In genomic region chr1:178664278-178664677, GRCh38 we compare ENCODE assay signal across 10 cellular contexts.
DNase-seq lines count a peak whose midpoint lies in the region; ATAC-seq lines count a peak whose summit lies in the region.
"Had no signal": no experiment of that assay in that cellular context is flagged by ENCODE, and none has a peak within 500 bp of the region (broad histone marks: within the 10 kb centered on the region; RNA-seq: fewer than 3 reads in every experiment).

No MANE protein-coding gene starts in this region.

- peaks cover 5% of the 10 kb centered on the region for H3K36me3 Mint-ChIP-seq in stimulated activated memory B cell treated with anti-CD40 and anti-IgM and Interleukin-4, amounts not matched to agents 10 μg/mL and 1 μg/mL and 100 μg/mL, for 72 hours
- no peaks in the 10 kb centered on the region for H3K36me3 Mint-ChIP-seq in T-cell
- no peaks in the 10 kb centered on the region for H3K36me3 Mint-ChIP-seq in activated T-helper 2 cell treated with anti-CD3 and anti-CD28 coated beads, Interferon-gamma antibody, Interleukin-2, Interleukin-4, amounts not matched to agents 10 μg/mL and 5 μg/mL and 100 μg/mL, durations not matched to agents 14 hours and 24 hours and 36 hours (ENCODE audit: low read depth)

- ATAC-seq in GM19328 (IDR thresholded peaks at IDR 0.05; ENCODE audit: unreplicated experiment) (peak; percentile 77), HG02885 (IDR thresholded peaks at IDR 0.05; ENCODE audit: poor library complexity, unreplicated experiment) (peak; percentile 75), T-cell (replicated peaks in 1 of 4) (no peak)
- ATAC-seq in stimulated activated memory B cell treated with anti-CD40 and anti-IgM and Interleukin-4, amounts not matched to agents 10 μg/mL and 1 μg/mL and 100 μg/mL, for 72 hours: peak; percentile 93

- DNase-seq in MV-4-11 (lab: John Stamatoyannopoulos, UW): peak; percentile 84
- no peak for DNase-seq in T-cell
- no peak for DNase-seq in activated T-helper 2 cell treated with anti-CD3 and anti-CD28 coated beads, Interferon-gamma antibody, Interleukin-2, Interleukin-4, amounts not matched to agents 10 μg/mL and 5 μg/mL and 100 μg/mL, durations not matched to agents 14 hours and 24 hours and 36 hours (ENCODE audit: low spot score)
- no peak for DNase-seq in activated CD4-positive, CD25-positive, alpha-beta regulatory T cell treated with anti-CD3 and anti-CD28 coated beads, Interleukin-2, amount 50 U/mL, for 72 hours
- DNase-seq: NCI-H1417 treated with DMSO at 0.1 percent for 48 hours; stimulated activated CD4-positive, alpha-beta T cell treated with anti-CD3 and anti-CD28 coated beads, Interleukin-4, amount 100 ng/mL, for 24 hours had no signal

- H3K9me3 Mint-ChIP-seq in stimulated activated memory B cell treated with anti-CD40 and anti-IgM and Interleukin-4, amounts not matched to agents 10 μg/mL and 1 μg/mL and 100 μg/mL, for 72 hours: peaks cover 7% of the 10 kb centered on the region
- no peaks in the 10 kb centered on the region for H3K9me3 Mint-ChIP-seq in T-cell
- no peaks in the 10 kb centered on the region for H3K9me3 Mint-ChIP-seq in activated T-helper 2 cell treated with anti-CD3 and anti-CD28 coated beads, Interferon-gamma antibody, Interleukin-2, Interleukin-4, amounts not matched to agents 10 μg/mL and 5 μg/mL and 100 μg/mL, durations not matched to agents 14 hours and 24 hours and 36 hours
- H3K9me3 Mint-ChIP-seq: T-helper 1 cell treated with Interleukin-12 subunit alpha and Interleukin-12 subunit beta and Interleukin-4 antibody, amounts not matched to agents 30 μg/mL and 1 μg/mL, for 36 hours had no signal

- H3K27me3 Mint-ChIP-seq in stimulated activated memory B cell treated with anti-CD40 and anti-IgM and Interleukin-4, amounts not matched to agents 10 μg/mL and 1 μg/mL and 100 μg/mL, for 72 hours: no peaks in the 10 kb centered on the region
- H3K27me3 Mint-ChIP-seq in T-cell: peaks cover 5 to 24% of the 10 kb centered on the region in 2 donors
- peaks cover 8% of the 10 kb centered on the region for H3K27me3 Mint-ChIP-seq in activated T-helper 2 cell treated with anti-CD3 and anti-CD28 coated beads, Interferon-gamma antibody, Interleukin-2, Interleukin-4, amounts not matched to agents 10 μg/mL and 5 μg/mL and 100 μg/mL, durations not matched to agents 14 hours and 24 hours and 36 hours (ENCODE audit: low read depth)

- peak overlapping the region; percentile 51 for H3K4me3 Mint-ChIP-seq in stimulated activated memory B cell treated with anti-CD40 and anti-IgM and Interleukin-4, amounts not matched to agents 10 μg/mL and 1 μg/mL and 100 μg/mL, for 72 hours
- H3K4me3 Mint-ChIP-seq in T-cell: no peak overlapping the region
- no peak overlapping the region for H3K4me3 Mint-ChIP-seq in activated T-helper 2 cell treated with anti-CD3 and anti-CD28 coated beads, Interferon-gamma antibody, Interleukin-2, Interleukin-4, amounts not matched to agents 10 μg/mL and 5 μg/mL and 100 μg/mL, durations not matched to agents 14 hours and 24 hours and 36 hours (ENCODE audit: low read depth)
- H3K4me3 Mint-ChIP-seq: T-helper 1 cell treated with Interleukin-12 subunit alpha and Interleukin-12 subunit beta and Interleukin-4 antibody, amounts not matched to agents 30 μg/mL and 1 μg/mL, for 36 hours had no signal

- CTCF ChIA-PET in T-cell (lab: Charles Lee): no interaction called here

- POLR2A ChIA-PET in T-cell (lab: Charles Lee): no interaction called here

- peaks cover 56% of the 10 kb centered on the region for H3K4me1 Mint-ChIP-seq in stimulated activated memory B cell treated with anti-CD40 and anti-IgM and Interleukin-4, amounts not matched to agents 10 μg/mL and 1 μg/mL and 100 μg/mL, for 72 hours
- peaks cover 0 to 4% (median 0%) of the 10 kb centered on the region in 3 donors for H3K4me1 Mint-ChIP-seq in T-cell
- H3K4me1 Mint-ChIP-seq in activated T-helper 2 cell treated with anti-CD3 and anti-CD28 coated beads, Interferon-gamma antibody, Interleukin-2, Interleukin-4, amounts not matched to agents 10 μg/mL and 5 μg/mL and 100 μg/mL, durations not matched to agents 14 hours and 24 hours and 36 hours (ENCODE audit: low read depth): no peaks in the 10 kb centered on the region

- peak overlapping the region; percentile 75 for H3K27ac Mint-ChIP-seq in stimulated activated memory B cell treated with anti-CD40 and anti-IgM and Interleukin-4, amounts not matched to agents 10 μg/mL and 1 μg/mL and 100 μg/mL, for 72 hours
- no peak overlapping the region for H3K27ac Mint-ChIP-seq in T-cell
- no peak overlapping the region for H3K27ac Mint-ChIP-seq in activated T-helper 2 cell treated with anti-CD3 and anti-CD28 coated beads, Interferon-gamma antibody, Interleukin-2, Interleukin-4, amounts not matched to agents 10 μg/mL and 5 μg/mL and 100 μg/mL, durations not matched to agents 14 hours and 24 hours and 36 hours
- H3K27ac Mint-ChIP-seq: T-helper 1 cell treated with Interleukin-12 subunit alpha and Interleukin-12 subunit beta and Interleukin-4 antibody, amounts not matched to agents 30 μg/mL and 1 μg/mL, for 36 hours had no signal

- intact Hi-C loops in activated T-helper 2 cell treated with anti-CD3 and anti-CD28 coated beads, Interferon-gamma antibody, Interleukin-2, Interleukin-4, amounts not matched to agents 10 μg/mL and 5 μg/mL and 100 μg/mL, durations not matched to agents 14 hours and 24 hours and 36 hours (cut with micrococcal nuclease): no loop called here

Comparison
In these comparisons a context has a peak if more than half of its experiments do, and no peak if none do; other contexts are left out.
1. ATAC-seq: peak in GM19328 (single experiment), HG02885 (single experiment) and stimulated activated memory B cell treated with anti-CD40 and anti-IgM and Interleukin-4, amounts not matched to agents 10 μg/mL and 1 μg/mL and 100 μg/mL, for 72 hours (single experiment); none in T-cell (0 of 4).